In genomic region chr1:18970762-18971161, GRCh38 we compare ENCODE assay signal across 20 cellular contexts. TPM values are rescaled to one million over a fixed set of nuclear protein-coding genes. Genes with fewer than 3 reads are reported as not detected.
DNase-seq lines count a peak whose midpoint lies in the region; ATAC-seq and TF ChIP-seq lines count a peak whose summit lies in the region.
"Had no signal": no experiment of that assay in that cellular context is flagged by ENCODE, and none has a peak within 500 bp of the region (broad histone marks: within the 10 kb centered on the region; RNA-seq: fewer than 3 reads in every experiment).

No MANE protein-coding gene starts in this region.

- POLR2A ChIA-PET in IMR-90 (lab: Charles Lee; ENCODE audit: unreplicated experiment): interaction anchor here (0.5 kb wide), 1 partner anchor 34 kb away, joined by 9 read pairs; no protein-coding TSS in a partner anchor

- TF ChIP-seq EP300 in gastroesophageal sphincter (IDR thresholded peaks at IDR 0.05): no peak

- H3K9me1 ChIP-seq in IMR-90 (ENCODE audit: insufficient read depth, low read length): no peaks in the 10 kb centered on the region

- H3K27me3 Mint-ChIP-seq in glutamatergic neuron (ENCODE audit: unreplicated experiment): peaks cover 2% of the 10 kb centered on the region

- H3K4me2 ChIP-seq in IMR-90 (ENCODE audit: low read depth, low read length) (no peak overlapping the region), mesenchymal stem cell (ENCODE audit: low read length, poor library complexity, severe bottlenecking) (no peak overlapping the region)
- H3K4me2 ChIP-seq: BLaER1 treated with 17β-estradiol and CSF1 and Interleukin-3, amounts not matched to agents 10 nM and 100 nM had no signal

- in situ Hi-C loops in IMR-90 (cut with MboI; ENCODE audit: low sequenced_read_pairs): no loop called here

- H4K8ac ChIP-seq in IMR-90 (ENCODE audit: low read depth in 2 of 2, low read length in 2 of 2) (no peak overlapping the region), mesenchymal stem cell (ENCODE audit: low read length) (no peak overlapping the region)

- H3K4me1 ChIP-seq in IMR-90 (ENCODE audit: control insufficient read depth, insufficient read depth, low read length) (peaks cover 3% of the 10 kb centered on the region), mesenchymal stem cell (ENCODE audit: control insufficient read depth, insufficient read depth, low read depth, low read length) (peaks cover 5% of the 10 kb centered on the region), gastroesophageal sphincter (peaks cover 0 to 9% (median 7%) of the 10 kb centered on the region in 3 donors)
- H3K4me1 ChIP-seq: Peyer's patch had no signal

- H4K20me1 ChIP-seq in IMR-90 (ENCODE audit: insufficient read depth, low read length): no peaks in the 10 kb centered on the region
- H4K20me1 ChIP-seq: BLaER1 treated with 17β-estradiol and CSF1 and Interleukin-3, amounts not matched to agents 10 nM and 100 nM had no signal

- no peak overlapping the region for H3K27ac ChIP-seq in IMR-90 (ENCODE audit: insufficient read depth, low read length)
- no peak overlapping the region for H3K27ac ChIP-seq in mesenchymal stem cell (ENCODE audit: low read length, poor library complexity, severe bottlenecking)
- no peak overlapping the region for H3K27ac ChIP-seq in gastroesophageal sphincter
- H3K27ac ChIP-seq: BLaER1 treated with 17β-estradiol and CSF1 and Interleukin-3, amounts not matched to agents 10 nM and 100 nM; Peyer's patch; SK-N-MC had no signal

- CTCF ChIA-PET in IMR-90 (lab: Yijun Ruan, JAX): interaction anchor here (0.8 kb wide), 1 partner anchor 58 kb away, joined by 3 read pairs; no protein-coding TSS in a partner anchor

- no peak overlapping the region for H2BK12ac ChIP-seq in mesenchymal stem cell (ENCODE audit: low read length in 2 of 2)

- H2BK120ac ChIP-seq in IMR-90 (ENCODE audit: low read depth, low read length): no peak overlapping the region
- no peak overlapping the region for H2BK120ac ChIP-seq in mesenchymal stem cell (ENCODE audit: low read depth, low read length)

- H3K9ac ChIP-seq in IMR-90 (ENCODE audit: low read depth, low read length): no peak overlapping the region
- H3K9ac ChIP-seq in mesenchymal stem cell (ENCODE audit: low read length): no peak overlapping the region
- H3K9ac ChIP-seq: BLaER1 treated with 17β-estradiol and CSF1 and Interleukin-3, amounts not matched to agents 10 nM and 100 nM had no signal

- TF ChIP-seq CTCF in IMR-90 (conservative IDR thresholded peaks at IDR 0.05; ENCODE audit: low read depth, low read length) (no peak), gastroesophageal sphincter (IDR thresholded peaks at IDR 0.05) (no peak), glutamatergic neuron (IDR thresholded peaks at IDR 0.05; ENCODE audit: partially characterized antibody, unreplicated experiment) (no peak)

- no peaks in the 10 kb centered on the region for H3K36me3 Mint-ChIP-seq in glutamatergic neuron (ENCODE audit: unreplicated experiment)
- H3K36me3 Mint-ChIP-seq: CD8-positive, alpha-beta T cell had no signal

- H2AK9ac ChIP-seq in IMR-90 (replicated peaks; ENCODE audit: low read depth, low read length, poor library complexity): peak overlapping the region; percentile 26

- H3K4ac ChIP-seq in IMR-90 (ENCODE audit: low read depth, low read length): no peak overlapping the region
- H3K4ac ChIP-seq in mesenchymal stem cell (ENCODE audit: low read depth in 1 of 2, low read length in 2 of 2): no peak overlapping the region

- WGBS in IMR-90 (ENCODE audit: extremely low coverage in 2 of 2, insufficient read length in 1 of 2), 2 experiments: 46% methylated on average over 2 of the region's 4 CpGs; no CpG with 5 or more reads in 1 of the 2 experiments
- WGBS in mesenchymal stem cell: 60% methylated on average over 4 of the region's 4 CpGs
- 45% methylated on average over 4 of the region's 4 CpGs; no CpG with 5 or more reads in 1 of the 2 donors for WGBS in gastroesophageal sphincter (ENCODE audit: low coverage in 1 of 2), 2 donors

- H3K9me3 ChIP-seq in IMR-90 (ENCODE audit: control insufficient read depth, insufficient read depth, low read length) (no peaks in the 10 kb centered on the region), mesenchymal stem cell (ENCODE audit: control insufficient read depth, low read length) (no peaks in the 10 kb centered on the region), gastroesophageal sphincter (no peaks in the 10 kb centered on the region)
- H3K9me3 ChIP-seq: BLaER1 treated with 17β-estradiol and CSF1 and Interleukin-3, amounts not matched to agents 10 nM and 100 nM; Peyer's patch had no signal

- H2BK20ac ChIP-seq in IMR-90 (ENCODE audit: low read depth, low read length): no peak overlapping the region

- DNase-seq in EH (ENCODE audit: low read depth) (peak; percentile 75), IMR-90 (no peak), amniotic epithelial cell (ENCODE audit: low read depth) (peak; percentile 31), mesenchymal stem cell (peak; percentile 9), glutamatergic neuron (no peak)
- DNase-seq: Calu3; CD8-positive, alpha-beta T cell; KG1; NCI-H1048; NCI-H1436; NCI-H2029 treated with DMSO at 0.1 percent for 48 hours; Right ventricle myocardium superior; T-helper 1 cell had no signal

- H4K91ac ChIP-seq in IMR-90 (ENCODE audit: insufficient read depth, low read depth, low read length) (no peak overlapping the region), mesenchymal stem cell (ENCODE audit: low read length) (no peak overlapping the region)

- no peak overlapping the region for H4K5ac ChIP-seq in IMR-90 (ENCODE audit: low read depth, low read length)

- H3K79me1 ChIP-seq in IMR-90 (ENCODE audit: low read depth in 1 of 2, low read length in 2 of 2) (no peaks in the 10 kb centered on the region; a peak in 1 of 4 replicates), mesenchymal stem cell (replicated peaks; ENCODE audit: low read length, poor library complexity, severe bottlenecking) (no peaks in the 10 kb centered on the region)

- H3K56ac ChIP-seq in IMR-90 (ENCODE audit: extremely low read depth, insufficient read depth, low read length): no peak overlapping the region

- no peak overlapping the region for H2BK5ac ChIP-seq in IMR-90 (ENCODE audit: low read depth, low read length, poor library complexity, severe bottlenecking)
- H2BK5ac ChIP-seq in mesenchymal stem cell (ENCODE audit: low read depth, low read length, poor library complexity, severe bottlenecking): no peak overlapping the region

- no peaks in the 10 kb centered on the region for H3K4me1 Mint-ChIP-seq in glutamatergic neuron (ENCODE audit: low read depth, unreplicated experiment)

- no peak overlapping the region for H3K27ac Mint-ChIP-seq in glutamatergic neuron (ENCODE audit: unreplicated experiment)
- H3K27ac Mint-ChIP-seq: CD8-positive, alpha-beta T cell had no signal

- no peak overlapping the region for H3K18ac ChIP-seq in IMR-90 (ENCODE audit: low read depth, low read length)
- H3K18ac ChIP-seq in mesenchymal stem cell (ENCODE audit: low read depth in 1 of 2, low read length in 2 of 2): no peak overlapping the region

- no TSS peak for BruUV-seq in IMR-90 (replicated peaks; lab: Mats Ljungman, UMichigan)

- no peak overlapping the region for H3K4me3 Mint-ChIP-seq in glutamatergic neuron (ENCODE audit: unreplicated experiment)
- H3K4me3 Mint-ChIP-seq: CD8-positive, alpha-beta T cell had no signal

- peaks cover 3% of the 10 kb centered on the region; the same call in 1 of the 2 replicates for H3K27me3 ChIP-seq in IMR-90 (ENCODE audit: control insufficient read depth, insufficient read depth, low read length)
- H3K27me3 ChIP-seq in mesenchymal stem cell (ENCODE audit: control insufficient read depth in 1 of 2, insufficient read depth in 1 of 2, low read length in 2 of 2): no peaks in the 10 kb centered on the region
- no peaks in the 10 kb centered on the region for H3K27me3 ChIP-seq in gastroesophageal sphincter
- H3K27me3 ChIP-seq: BLaER1 treated with 17β-estradiol and CSF1 and Interleukin-3, amounts not matched to agents 10 nM and 100 nM; Peyer's patch had no signal

- H3K14ac ChIP-seq in IMR-90 (replicated peaks; ENCODE audit: low read depth, low read length) (no peak overlapping the region), mesenchymal stem cell (ENCODE audit: low read length in 2 of 2) (no peak overlapping the region)

- no peak overlapping the region for H3K4me3 ChIP-seq in IMR-90 (ENCODE audit: insufficient read depth, low read depth, low read length)
- no peak overlapping the region for H3K4me3 ChIP-seq in mesenchymal stem cell (ENCODE audit: insufficient read depth in 1 of 2, low read depth in 1 of 2, low read length in 2 of 2)
- no peak overlapping the region for H3K4me3 ChIP-seq in gastroesophageal sphincter
- H3K4me3 ChIP-seq: BLaER1 treated with 17β-estradiol and CSF1 and Interleukin-3, amounts not matched to agents 10 nM and 100 nM; Peyer's patch; SK-N-MC had no signal

- TF ChIP-seq POLR2A in IMR-90 (IDR thresholded peaks at IDR 0.05; ENCODE audit: low read depth, low read length) (no peak), gastroesophageal sphincter (IDR thresholded peaks at IDR 0.05) (no peak)

- peaks cover 1% of the 10 kb centered on the region for H3K9me3 Mint-ChIP-seq in glutamatergic neuron (ENCODE audit: unreplicated experiment)
- H3K9me3 Mint-ChIP-seq: CD8-positive, alpha-beta T cell had no signal

- TF ChIP-seq RAD21 in IMR-90 (IDR thresholded peaks at IDR 0.05; ENCODE audit: low read length): no peak

- H2BK15ac ChIP-seq in IMR-90 (ENCODE audit: low read depth, low read length) (no peak overlapping the region), mesenchymal stem cell (ENCODE audit: low read depth, poor library complexity, severe bottlenecking) (no peak overlapping the region)

- H2AK5ac ChIP-seq in IMR-90 (ENCODE audit: low read depth, low read length) (no peak overlapping the region), mesenchymal stem cell (ENCODE audit: low read length, severe bottlenecking) (no peak overlapping the region)

- dilution Hi-C loops in IMR-90 (cut with HindIII; ENCODE audit: low sequenced_read_pairs, unreplicated experiment): no loop called here

- peak overlapping the region; percentile 59 for H2AFZ ChIP-seq in IMR-90 (replicated peaks; ENCODE audit: low read length, poor library complexity)
- H2AFZ ChIP-seq in mesenchymal stem cell (ENCODE audit: low read depth, low read length): no peak overlapping the region

- intact Hi-C loops in IMR-90 (cut with micrococcal nuclease): no loop called here

- ATAC-seq in IMR-90 (ENCODE audit: low read depth) (peak; percentile 42; the same call in 1 of the 2 replicates), gastroesophageal sphincter (no peak), GM18909 (IDR thresholded peaks at IDR 0.05; ENCODE audit: poor library complexity, unreplicated experiment) (no peak), HG02981 (IDR thresholded peaks at IDR 0.05; ENCODE audit: unreplicated experiment) (no peak)
- ATAC-seq: CD8-positive, alpha-beta T cell; HepG2 had no signal

- H3K36me3 ChIP-seq in IMR-90 (ENCODE audit: control insufficient read depth, insufficient read depth, low read length) (no peaks in the 10 kb centered on the region), mesenchymal stem cell (ENCODE audit: control insufficient read depth in 1 of 2, insufficient read depth in 2 of 2, low read depth in 1 of 2, low read length in 2 of 2) (no peaks in the 10 kb centered on the region), gastroesophageal sphincter (no peaks in the 10 kb centered on the region)
- H3K36me3 ChIP-seq: BLaER1 treated with 17β-estradiol and CSF1 and Interleukin-3, amounts not matched to agents 10 nM and 100 nM; Peyer's patch had no signal

- no peak overlapping the region for H3K23ac ChIP-seq in IMR-90 (ENCODE audit: low read depth, low read length)
- H3K23ac ChIP-seq in mesenchymal stem cell (ENCODE audit: low read length in 2 of 2): no peak overlapping the region

RNA-seq across cellular contexts. Expression of gene IFFO2, which starts 14.3 kb away (rescaled TPM):
- total RNA-seq in IMR-90 (2012; rRNA removed): 13.6 and 14.5 TPM in 2 replicates
- 18.1 and 18.2 TPM in 2 replicates for polyA plus RNA-seq in IMR-90 (2012; rRNA removed)
- polyA plus RNA-seq in IMR-90 (2012; cell fraction: cytosol; rRNA removed): 14.9 and 25.2 TPM in 2 replicates
- 20.2 and 32.8 TPM in 2 replicates for polyA plus RNA-seq in IMR-90 (2012; cell fraction: nucleus; rRNA removed; ENCODE audit: low replicate concordance)
- polyA plus RNA-seq in mesenchymal stem cell (2013, experiment 1 of 2): 8.7 TPM
- polyA plus RNA-seq in mesenchymal stem cell (2013, experiment 2 of 2): 8.3 TPM
- 10 to 100 TPM in 3 of 4 donors, 1 to 10 TPM in 1; 9.3 to 18.4 (median 12.7) TPM for total RNA-seq in gastroesophageal sphincter
- 107 TPM for total RNA-seq in glutamatergic neuron (ENCODE audit: unreplicated experiment)

Comparison
In these comparisons a context has a peak if more than half of its experiments do, and no peak if none do; other contexts are left out.
1. DNase-seq: peak in EH (single experiment), amniotic epithelial cell (single experiment) and mesenchymal stem cell (single experiment); none in IMR-90 (single experiment) and glutamatergic neuron (single experiment).